2 cellular contexts compared by ENCODE assay signal in the genomic region with DNA sequence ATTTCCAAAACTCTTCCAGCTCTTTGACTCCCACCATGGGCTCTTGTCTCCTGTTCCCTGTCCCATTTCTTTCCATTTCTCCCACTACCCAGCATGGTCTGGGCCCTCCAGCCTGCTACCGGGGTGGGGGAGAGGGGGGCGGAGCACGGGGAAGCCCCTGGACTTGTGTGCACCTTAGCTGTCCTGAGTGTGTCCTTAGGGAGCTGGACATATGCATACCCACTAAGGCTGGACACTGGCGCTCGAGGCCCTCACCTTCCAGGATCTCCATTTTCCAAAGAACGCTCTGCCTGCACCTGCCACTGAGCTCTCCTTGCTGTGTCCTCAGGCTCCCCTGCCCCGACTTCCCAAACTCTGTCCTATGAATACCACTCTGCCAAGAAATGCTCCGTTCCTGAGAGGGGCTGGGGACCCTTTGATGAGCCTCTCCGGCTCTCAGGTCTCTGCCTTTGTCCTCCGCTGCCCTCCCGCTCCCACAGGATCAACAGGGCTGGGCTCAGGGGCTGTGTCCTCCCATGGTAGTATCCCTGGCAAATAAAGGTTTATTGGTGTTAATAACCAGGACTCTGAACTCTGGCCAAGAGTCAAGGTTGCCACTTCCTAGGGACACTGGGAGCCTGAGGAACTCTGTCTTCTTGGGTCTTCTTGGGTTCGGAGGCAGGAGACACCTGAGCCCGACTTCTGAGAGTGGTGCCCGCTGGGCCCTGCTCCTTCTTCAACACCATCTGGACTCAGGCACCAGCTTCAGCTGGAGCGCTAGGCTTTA.
TF ChIP-seq lines count a peak whose summit lies in the region.

No MANE protein-coding gene starts in this region.

TF ChIP-seq in SK-N-SH, 30 proteins besides CTCF, POLR2A, EP300 and RAD21:
- TF ChIP-seq REST (IDR thresholded peaks at IDR 0.05; ENCODE audit: low read depth, low read length) = no peak
- no peak for TF ChIP-seq YY1 (IDR thresholded peaks at IDR 0.05; ENCODE audit: low read depth)
- no peak for TF ChIP-seq RXRA (IDR thresholded peaks at IDR 0.05; ENCODE audit: borderline replicate concordance, low read depth)
- TF ChIP-seq GABPA (IDR thresholded peaks at IDR 0.05; ENCODE audit: low read depth) = no peak
- no peak for TF ChIP-seq IRF3 (IDR thresholded peaks at IDR 0.05; ENCODE audit: low read depth, low read length)
- no peak for TF ChIP-seq POLR2AphosphoS5 (IDR thresholded peaks at IDR 0.05; ENCODE audit: low read depth, low read length)
- no peak for TF ChIP-seq FOXM1 (IDR thresholded peaks at IDR 0.05; ENCODE audit: low read depth)
- TF ChIP-seq NFIC (IDR thresholded peaks at IDR 0.05; ENCODE audit: borderline replicate concordance) = no peak
- TF ChIP-seq USF1 (IDR thresholded peaks at IDR 0.05; ENCODE audit: borderline replicate concordance, low read depth) = no peak
- no peak for TF ChIP-seq PBX3 (IDR thresholded peaks at IDR 0.05)
- TF ChIP-seq EZH2phosphoT487 (IDR thresholded peaks at IDR 0.05; ENCODE audit: borderline replicate concordance, low read depth) = no peak
- TF ChIP-seq TCF12 (IDR thresholded peaks at IDR 0.05) = no peak
- TF ChIP-seq RFX5 (IDR thresholded peaks at IDR 0.05; ENCODE audit: low read length) = no peak
- no peak for TF ChIP-seq RCOR1 (IDR thresholded peaks at IDR 0.05; ENCODE audit: low read length)
- TF ChIP-seq TAF1 (IDR thresholded peaks at IDR 0.05; ENCODE audit: borderline replicate concordance, low read depth, low read length) = no peak
- no peak for TF ChIP-seq SIN3A (IDR thresholded peaks at IDR 0.05; ENCODE audit: borderline replicate concordance, low read depth, low read length)
- no peak for TF ChIP-seq FOXJ3 (CRISPR knock-in tag; IDR thresholded peaks at IDR 0.05)
- TF ChIP-seq, protein P1, sequence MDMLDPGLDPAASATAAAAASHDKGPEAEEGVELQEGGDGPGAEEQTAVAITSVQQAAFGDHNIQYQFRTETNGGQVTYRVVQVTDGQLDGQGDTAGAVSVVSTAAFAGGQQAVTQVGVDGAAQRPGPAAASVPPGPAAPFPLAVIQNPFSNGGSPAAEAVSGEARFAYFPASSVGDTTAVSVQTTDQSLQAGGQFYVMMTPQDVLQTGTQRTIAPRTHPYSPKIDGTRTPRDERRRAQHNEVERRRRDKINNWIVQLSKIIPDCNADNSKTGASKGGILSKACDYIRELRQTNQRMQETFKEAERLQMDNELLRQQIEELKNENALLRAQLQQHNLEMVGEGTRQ (IDR thresholded peaks at IDR 0.05; ENCODE audit: borderline replicate concordance, low read depth, low read length) = no peak

TF ChIP-seq in SK-N-SH treated with all-trans-retinoic acid at 6 μM for 48 hours, 23 proteins besides CTCF, POLR2A, EP300 and RAD21:
- TF ChIP-seq CREB5 (CRISPR knock-in tag; IDR thresholded peaks at IDR 0.05; ENCODE audit: low read depth) (no peak), TOX (CRISPR knock-in tag; IDR thresholded peaks at IDR 0.05; ENCODE audit: borderline replicate concordance) (no peak), SNAI2 (CRISPR knock-in tag; IDR thresholded peaks at IDR 0.05) (no peak), BACH2 (CRISPR knock-in tag; IDR thresholded peaks at IDR 0.05; ENCODE audit: borderline replicate concordance) (no peak), ESRRG (CRISPR knock-in tag; IDR thresholded peaks at IDR 0.05) (no peak), ZC3H10 (CRISPR knock-in tag; IDR thresholded peaks at IDR 0.05) (no peak), POU6F1 (CRISPR knock-in tag; IDR thresholded peaks at IDR 0.05; ENCODE audit: borderline replicate concordance, low read depth) (no peak)
TF ChIP-seq in SK-N-SH treated with all-trans-retinoic acid at 6 μM for 48 hours: peak in this region for 0.
